Comparison of ENCODE assay signal across 9 cellular contexts in the genomic region with DNA sequence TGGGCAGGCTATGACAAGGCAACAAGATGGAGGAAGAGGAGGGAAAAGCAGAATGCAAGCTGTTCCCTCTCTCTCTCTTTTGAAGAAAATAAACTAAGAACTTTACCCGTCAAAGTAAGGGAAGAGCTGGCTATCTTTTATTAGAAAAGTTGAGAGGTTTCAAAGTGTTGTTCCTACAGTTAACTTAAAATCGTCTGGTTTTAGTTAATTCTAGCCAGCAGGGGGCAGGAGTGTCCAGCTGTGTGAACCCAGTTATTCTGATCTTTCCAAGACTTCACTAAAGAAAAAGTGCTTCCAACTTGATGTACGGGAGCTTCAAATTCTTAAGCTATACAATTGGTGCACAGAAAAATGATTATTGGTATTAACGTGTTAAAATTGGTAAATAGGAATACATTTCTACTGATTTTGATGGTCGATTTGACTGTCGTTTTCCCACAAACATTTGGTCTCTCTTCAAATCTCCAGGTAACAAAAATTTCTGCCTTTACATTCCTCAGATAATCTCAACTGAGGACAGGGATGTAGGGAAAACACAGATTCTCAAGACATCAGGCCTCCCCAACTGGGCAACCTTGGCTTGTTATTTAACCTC. TPM values are rescaled to one million over a fixed set of nuclear protein-coding genes. Genes with fewer than 3 reads are reported as not detected.
DNase-seq lines count a peak whose midpoint lies in the region; ATAC-seq, FAIRE-seq and TF ChIP-seq lines count a peak whose summit lies in the region.
"Had no signal": no experiment of that assay in that cellular context is flagged by ENCODE, and none has a peak within 500 bp of the region (broad histone marks: within the 10 kb centered on the region; RNA-seq: fewer than 3 reads in every experiment).

No MANE protein-coding gene starts in this region.

- ATAC-seq in HG03175 (IDR thresholded peaks at IDR 0.05; ENCODE audit: unreplicated experiment), result no peak

- H2AFZ ChIP-seq in keratinocyte (ENCODE audit: control insufficient read depth, low read length), result no peak overlapping the region

- no peaks in the 10 kb centered on the region for H3K9me1 ChIP-seq in keratinocyte (ENCODE audit: control insufficient read depth, extremely low read depth, insufficient read depth, low read length)

- H3K36me3 ChIP-seq in SK-N-MC (ENCODE audit: insufficient read depth, low read length) (no peaks in the 10 kb centered on the region), brain microvascular endothelial cell (replicated peaks) (no peaks in the 10 kb centered on the region), keratinocyte (ENCODE audit: control insufficient read depth in 2 of 2, extremely low read depth in 1 of 2, insufficient read depth in 2 of 2, low read length in 2 of 2) (no peaks in the 10 kb centered on the region)

- no peak overlapping the region for H3K9ac ChIP-seq in SK-N-MC (ENCODE audit: insufficient read length)
- no peak overlapping the region for H3K9ac ChIP-seq in keratinocyte (ENCODE audit: control insufficient read depth, extremely low read depth, insufficient read depth, low read length)

- H3K9me3 ChIP-seq in SK-N-MC (ENCODE audit: low read depth, low read length), result 0 out of 2 replicates have a peak, but pooled peaks cover 3% of the 10 kb centered on the region
- no peaks in the 10 kb centered on the region for H3K9me3 ChIP-seq in keratinocyte (ENCODE audit: control insufficient read depth, low read depth, low read length)

- in situ Hi-C loops in brain microvascular endothelial cell (cut with HindIII; ENCODE audit: low pct_ligation_motif_present, low sequenced_read_pairs), result no loop called here

- DNase-seq in NCI-H2081 (lab: John Stamatoyannopoulos, UW) (peak; percentile 38 to 58), NCI-H2081 treated with DMSO at 0.1 percent for 48 hours (lab: John Stamatoyannopoulos, UW) (no peak), HTR-8/SVneo (ENCODE audit: insufficient read length, low spot score) (peak; percentile 54), SK-N-MC (ENCODE audit: low read depth, low spot score) (peak; percentile 48), brain microvascular endothelial cell (peak; percentile 65), keratinocyte (ENCODE audit: low read depth, low spot score) (peak; percentile 15)
- peak; percentile 36 for DNase-seq in stimulated activated CD4-positive, alpha-beta T cell treated with anti-CD3 and anti-CD28 coated beads, Interleukin-2, amount 100 ng/mL, for 4 hours (ENCODE audit: low read depth)

- FAIRE-seq in HTR-8/SVneo (lab: Jason Lieb, UNC) (no peak), keratinocyte (lab: Jason Lieb, UNC) (peak; percentile 70)

- TF ChIP-seq CTCF in brain microvascular endothelial cell (IDR thresholded peaks at IDR 0.05; ENCODE audit: low read depth, low read length, missing control alignments), result peak; percentile 72
- TF ChIP-seq CTCF in keratinocyte (optimal IDR thresholded peaks at IDR 0.05 in 1 of 3, IDR thresholded peaks at IDR 0.05 in 1 of 3, conservative IDR thresholded peaks at IDR 0.05 in 1 of 3; ENCODE audit: extremely low read depth in 1 of 3, insufficient read depth in 2 of 3, low read length in 3 of 3), result peak; percentile 51 to 61 (median 55)

- H3K27me3 ChIP-seq in brain microvascular endothelial cell (replicated peaks) (no peaks in the 10 kb centered on the region), keratinocyte (ENCODE audit: control insufficient read depth, extremely low read depth, insufficient read depth, low read length) (peaks cover 22% of the 10 kb centered on the region)

- dilution Hi-C loops in keratinocyte (cut with MboI; ENCODE audit: extremely low pct_ligation_motif_present, low sequenced_read_pairs), result no loop called here

- no peak overlapping the region for H3K27ac ChIP-seq in SK-N-MC
- no peak overlapping the region for H3K27ac ChIP-seq in brain microvascular endothelial cell
- no peak overlapping the region for H3K27ac ChIP-seq in keratinocyte (ENCODE audit: control insufficient read depth, insufficient read depth, low read length)
- H3K27ac ChIP-seq: epithelial cell of prostate had no signal

- H3K79me2 ChIP-seq in keratinocyte (ENCODE audit: control insufficient read depth, insufficient read depth, low read length), result no peaks in the 10 kb centered on the region

- H3K4me3 ChIP-seq in SK-N-MC (no peak overlapping the region), brain microvascular endothelial cell (ENCODE audit: low read depth, low read length) (no peak overlapping the region), keratinocyte (ENCODE audit: control insufficient read depth in 2 of 3, extremely low read depth in 1 of 3, insufficient read depth in 2 of 3, low read depth in 1 of 3, low read length in 3 of 3) (no peak overlapping the region)

- H4K20me1 ChIP-seq in keratinocyte (ENCODE audit: control insufficient read depth, extremely low read depth, insufficient read depth, low read length), result no peaks in the 10 kb centered on the region

- H3K4me2 ChIP-seq in keratinocyte (ENCODE audit: control insufficient read depth, extremely low read depth, insufficient read depth, low read depth, low read length), result no peak overlapping the region

- peaks cover 17% of the 10 kb centered on the region for H3K4me1 ChIP-seq in keratinocyte (ENCODE audit: control insufficient read depth, extremely low read depth, insufficient read depth, low read length)

RNA-seq across cellular contexts. Expression of gene MON2, which starts 28.4 kb away (rescaled TPM):
- 4.5 to 18.5 TPM (median 11.9 TPM) in 3 replicates for polyA plus RNA-seq in keratinocyte
- polyA plus RNA-seq in keratinocyte (2011; ENCODE audit: low read depth), result 9.7 TPM
- polyA plus RNA-seq in keratinocyte (2011; cell fraction: cytosol; rRNA removed), result 3.0 and 6.8 TPM in 2 replicates
- polyA plus RNA-seq in keratinocyte (2011; cell fraction: nucleus; rRNA removed), result 26.0 and 34.5 TPM in 2 replicates
- polyA plus RNA-seq in keratinocyte (2012; ENCODE audit: low replicate concordance), result 9.9 and 11.3 TPM in 2 replicates
- 14.9 to 40.1 TPM (median 16.7 TPM) in 3 replicates for polyA minus RNA-seq in keratinocyte
- 6.5 TPM for polyA minus RNA-seq in keratinocyte (2011; cell fraction: cytosol; rRNA and poly(A)+ RNA removed)
- 35.7 and 79.3 TPM in 2 replicates for polyA minus RNA-seq in keratinocyte (2011; cell fraction: nucleus; rRNA and poly(A)+ RNA removed)
